Comparison of ENCODE assay signal across 27 cellular contexts in genomic region chr5:140973550-140973949, GRCh38. TPM values are rescaled to one million over a fixed set of nuclear protein-coding genes. Genes with fewer than 3 reads are reported as not detected.
"Had no signal": no experiment of that assay in that cellular context is flagged by ENCODE, and none has a peak within 500 bp of the region (broad histone marks: within the 10 kb centered on the region; RNA-seq: fewer than 3 reads in every experiment).

No MANE protein-coding gene starts in this region.

- H3K4me1 ChIP-seq: left ventricle myocardium inferior, pancreas, prostate gland, stomach, tibial artery had no signal

- H3K9me3 Mint-ChIP-seq: memory B cell; stimulated activated naive B cell treated with anti-CD40 and anti-IgM and Interleukin-4, amounts not matched to agents 10 μg/mL and 1 μg/mL and 100 μg/mL, for 72 hours had no signal

- H3K36me3 Mint-ChIP-seq: memory B cell; naive thymus-derived CD4-positive, alpha-beta T cell; natural killer cell treated with Interleukin-12 subunit alpha and Interleukin-12 subunit beta and Interleukin-15 and Interleukin-18, amount 100 ng/mL, for 72 hours; stimulated activated naive B cell treated with anti-CD40 and anti-IgM and Interleukin-4, amounts not matched to agents 10 μg/mL and 1 μg/mL and 100 μg/mL, for 72 hours had no signal

- H3K27me3 ChIP-seq: pancreas, stomach, upper lobe of right lung had no signal

- H3K4me3 Mint-ChIP-seq: memory B cell; naive thymus-derived CD4-positive, alpha-beta T cell; natural killer cell treated with Interleukin-12 subunit alpha and Interleukin-12 subunit beta and Interleukin-15 and Interleukin-18, amount 100 ng/mL, for 72 hours; stimulated activated naive B cell treated with anti-CD40 and anti-IgM and Interleukin-4, amounts not matched to agents 10 μg/mL and 1 μg/mL and 100 μg/mL, for 72 hours had no signal

- H3K4me1 Mint-ChIP-seq: memory B cell; naive thymus-derived CD4-positive, alpha-beta T cell; stimulated activated naive B cell treated with anti-CD40 and anti-IgM and Interleukin-4, amounts not matched to agents 10 μg/mL and 1 μg/mL and 100 μg/mL, for 72 hours had no signal

- H3K4me3 ChIP-seq: left ventricle myocardium inferior, lung, mucosa of descending colon, pancreas, prostate gland, skin epidermis, stomach, thoracic aorta, tibial artery, upper lobe of right lung had no signal

- H3K27me3 Mint-ChIP-seq: natural killer cell treated with Interleukin-12 subunit alpha and Interleukin-12 subunit beta and Interleukin-15 and Interleukin-18, amount 100 ng/mL, for 72 hours had no signal

- DNase-seq: hypothalamus; islet precursor cell; left ventricle myocardium inferior; midbrain; mucosa of descending colon; naive thymus-derived CD4-positive, alpha-beta T cell; pancreas; posterior cingulate gyrus; retina; right cardiac atrium; stimulated activated CD4-positive, alpha-beta T cell treated with anti-CD3 and anti-CD28 coated beads, Interleukin-12 subunit alpha, Interleukin-12 subunit beta, amount 100 ng/mL, for 4 hours; stimulated activated CD4-positive, alpha-beta T cell treated with anti-CD3 and anti-CD28 coated beads, Interleukin-15, amount 100 ng/mL, for 24 hours; stimulated activated CD4-positive, alpha-beta T cell treated with anti-CD3 and anti-CD28 coated beads, Interleukin-2, amount 100 ng/mL, for 24 hours; stimulated activated CD4-positive, alpha-beta T cell treated with anti-CD3 and anti-CD28 coated beads, Interleukin-4, amount 100 ng/mL, for 1 hour; stimulated activated naive B cell treated with anti-CD40 and anti-IgM and Interleukin-4, amounts not matched to agents 10 μg/mL and 1 μg/mL and 100 μg/mL, for 72 hours; stimulated activated naive CD8-positive, alpha-beta T cell treated with anti-CD3 and anti-CD28 coated beads, Interleukin-15, Interleukin-2, amounts not matched to agents 100 U/mL and 50 U/mL, for 24 hours; stomach; tibial artery; trophoblast cell; upper lobe of right lung had no signal

- H3K27ac ChIP-seq: left ventricle myocardium inferior, pancreas, prostate gland, skin epidermis, stomach, thoracic aorta, tibial artery, upper lobe of right lung had no signal

- H3K36me3 ChIP-seq: left ventricle myocardium inferior, pancreas, prostate gland, stomach, thoracic aorta, tibial artery, upper lobe of right lung had no signal

- H3K27ac Mint-ChIP-seq: memory B cell; naive thymus-derived CD4-positive, alpha-beta T cell; natural killer cell treated with Interleukin-12 subunit alpha and Interleukin-12 subunit beta and Interleukin-15 and Interleukin-18, amount 100 ng/mL, for 72 hours; stimulated activated naive B cell treated with anti-CD40 and anti-IgM and Interleukin-4, amounts not matched to agents 10 μg/mL and 1 μg/mL and 100 μg/mL, for 72 hours had no signal

- ATAC-seq: mucosa of descending colon; naive thymus-derived CD4-positive, alpha-beta T cell; natural killer cell treated with Interleukin-12 subunit alpha and Interleukin-12 subunit beta and Interleukin-15 and Interleukin-18, amount 100 ng/mL, for 72 hours; pancreas; right cardiac atrium; sciatic nerve; stimulated activated naive B cell treated with anti-CD40 and anti-IgM and Interleukin-4, amounts not matched to agents 10 μg/mL and 1 μg/mL and 100 μg/mL, for 72 hours; stimulated activated naive CD8-positive, alpha-beta T cell treated with anti-CD3 and anti-CD28 coated beads, Interleukin-15, Interleukin-2, amounts not matched to agents 100 U/mL and 50 U/mL, for 24 hours; upper lobe of right lung had no signal

- H3K9me3 ChIP-seq: left ventricle myocardium inferior, mucosa of descending colon, pancreas, prostate gland, stomach, thoracic aorta, tibial artery, upper lobe of right lung had no signal

RNA-seq across cellular contexts. Expression of gene PCDHAC2, which starts 7.3 kb away (rescaled TPM):
- total RNA-seq: naive thymus-derived CD4-positive, alpha-beta T cell; natural killer cell treated with Interleukin-12 subunit alpha and Interleukin-12 subunit beta and Interleukin-15 and Interleukin-18, amount 100 ng/mL, for 72 hours had no signal
- polyA plus RNA-seq: naive thymus-derived CD4-positive, alpha-beta T cell had no signal

RNA-seq across cellular contexts. Expression of gene PCDHAC1, which starts 47.5 kb away (rescaled TPM):
- total RNA-seq: left ventricle myocardium inferior; naive thymus-derived CD4-positive, alpha-beta T cell; natural killer cell treated with Interleukin-12 subunit alpha and Interleukin-12 subunit beta and Interleukin-15 and Interleukin-18, amount 100 ng/mL, for 72 hours had no signal
- polyA plus RNA-seq: naive thymus-derived CD4-positive, alpha-beta T cell; right cardiac atrium had no signal
